ENCODE assay signal across 1 cellular context in the genomic region with DNA sequence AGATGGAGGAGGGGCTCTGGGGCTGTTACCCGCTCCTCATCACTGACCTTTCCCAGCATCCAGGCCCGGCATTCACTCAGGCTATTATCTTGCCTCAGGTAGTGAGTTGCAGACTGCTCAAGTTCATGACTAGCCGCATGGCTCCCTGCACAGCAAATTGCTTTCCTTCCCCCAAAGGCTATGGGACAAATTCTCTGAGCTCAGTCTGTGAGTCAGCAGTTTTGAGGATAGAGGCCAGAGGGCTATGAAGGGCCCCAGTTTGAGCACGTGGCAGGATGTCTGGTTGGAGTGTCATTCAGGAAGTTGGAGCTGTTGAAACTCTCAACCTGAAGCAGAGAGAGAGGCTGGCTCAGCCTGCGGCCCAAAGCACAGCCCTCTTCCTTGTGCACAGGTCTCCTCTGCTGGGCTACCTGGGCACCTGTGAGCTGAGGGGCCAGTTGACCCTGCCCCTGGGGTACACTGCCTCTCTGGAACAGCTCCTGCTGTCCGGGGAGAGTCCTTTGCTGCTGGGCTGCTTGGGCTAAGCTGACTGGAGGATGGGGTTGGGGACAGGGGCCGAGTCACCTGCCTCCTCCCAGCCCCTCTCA.
TF ChIP-seq lines count a peak whose summit lies in the region.

No MANE protein-coding gene starts in this region.

TF ChIP-seq in HepG2, 621 proteins besides CTCF, POLR2A, EP300 and RAD21 (continued from another document and continues in another):
- TF ChIP-seq, protein P1, sequence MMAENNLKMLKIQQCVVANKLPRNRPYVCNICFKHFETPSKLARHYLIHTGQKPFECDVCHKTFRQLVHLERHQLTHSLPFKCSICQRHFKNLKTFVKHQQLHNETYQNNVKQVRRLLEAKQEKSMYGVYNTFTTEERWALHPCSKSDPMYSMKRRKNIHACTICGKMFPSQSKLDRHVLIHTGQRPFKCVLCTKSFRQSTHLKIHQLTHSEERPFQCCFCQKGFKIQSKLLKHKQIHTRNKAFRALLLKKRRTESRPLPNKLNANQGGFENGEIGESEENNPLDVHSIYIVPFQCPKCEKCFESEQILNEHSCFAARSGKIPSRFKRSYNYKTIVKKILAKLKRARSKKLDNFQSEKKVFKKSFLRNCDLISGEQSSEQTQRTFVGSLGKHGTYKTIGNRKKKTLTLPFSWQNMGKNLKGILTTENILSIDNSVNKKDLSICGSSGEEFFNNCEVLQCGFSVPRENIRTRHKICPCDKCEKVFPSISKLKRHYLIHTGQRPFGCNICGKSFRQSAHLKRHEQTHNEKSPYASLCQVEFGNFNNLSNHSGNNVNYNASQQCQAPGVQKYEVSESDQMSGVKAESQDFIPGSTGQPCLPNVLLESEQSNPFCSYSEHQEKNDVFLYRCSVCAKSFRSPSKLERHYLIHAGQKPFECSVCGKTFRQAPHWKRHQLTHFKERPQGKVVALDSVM (CRISPR knock-in tag; IDR thresholded peaks at IDR 0.05), result peak; percentile 64; the same call in 1 of the 2 replicates
- TF ChIP-seq YY1 (IDR thresholded peaks at IDR 0.05; ENCODE audit: insufficient read depth, insufficient replicate concordance, low read depth, low read length) (no peak), ZNF567 (CRISPR knock-in tag; IDR thresholded peaks at IDR 0.05; ENCODE audit: borderline replicate concordance) (no peak), NFE2L2 (IDR thresholded peaks at IDR 0.05; ENCODE audit: low read length) (peak; percentile 98), KLF9 (CRISPR knock-in tag; IDR thresholded peaks at IDR 0.05; ENCODE audit: low read depth) (0 out of 2 replicates have a peak, but pooled peaks have one; percentile 34), NFE2L1 (CRISPR knock-in tag; IDR thresholded peaks at IDR 0.05; ENCODE audit: borderline replicate concordance) (peak; percentile 74; the same call in 1 of the 2 replicates), POLR2G (IDR thresholded peaks at IDR 0.05; ENCODE audit: low read depth, low read length) (no peak), REPIN1 (CRISPR knock-in tag; IDR thresholded peaks at IDR 0.05; ENCODE audit: borderline replicate concordance, low read depth) (no peak), MAX (IDR thresholded peaks at IDR 0.05) (peak; percentile 96), ZBED4 (CRISPR knock-in tag; IDR thresholded peaks at IDR 0.05; ENCODE audit: borderline replicate concordance) (peak; percentile 58; the same call in 1 of the 2 replicates), RARG (CRISPR knock-in tag; IDR thresholded peaks at IDR 0.05; ENCODE audit: low read depth) (no peak), ZNF296 (CRISPR knock-in tag; conservative IDR thresholded peaks at IDR 0.05) (no peak), ZMYM4 (CRISPR knock-in tag; IDR thresholded peaks at IDR 0.05) (peak; percentile 33; the same call in 1 of the 2 replicates), YEATS2 (CRISPR knock-in tag; IDR thresholded peaks at IDR 0.05; ENCODE audit: borderline replicate concordance) (peak; percentile 70; the same call in 1 of the 2 replicates), HMG20A (CRISPR knock-in tag; IDR thresholded peaks at IDR 0.05; ENCODE audit: borderline replicate concordance) (peak; percentile 66; the same call in 1 of the 2 replicates), ZNF121 (CRISPR knock-in tag; IDR thresholded peaks at IDR 0.05) (no peak; the same call in 1 of the 2 replicates), ZNF777 (CRISPR knock-in tag; IDR thresholded peaks at IDR 0.05) (no peak), MEF2D (CRISPR knock-in tag; IDR thresholded peaks at IDR 0.05) (peak; percentile 84), ZNF674 (CRISPR knock-in tag; IDR thresholded peaks at IDR 0.05; ENCODE audit: low read depth) (no peak), ZNF292 (CRISPR knock-in tag; IDR thresholded peaks at IDR 0.05; ENCODE audit: borderline replicate concordance, low read depth) (peak; percentile 72; the same call in 1 of the 2 replicates), GATAD2A (CRISPR knock-in tag; IDR thresholded peaks at IDR 0.05) (peak; percentile 77), CENPX (CRISPR knock-in tag; IDR thresholded peaks at IDR 0.05) (no peak), TFAP4 (IDR thresholded peaks at IDR 0.05; ENCODE audit: borderline replicate concordance, low read depth) (peak; percentile 40; the same call in 1 of the 2 replicates), ZSCAN21 (CRISPR knock-in tag; IDR thresholded peaks at IDR 0.05; ENCODE audit: borderline replicate concordance) (peak; percentile 63; the same call in 1 of the 2 replicates), ZBTB20 (CRISPR knock-in tag; IDR thresholded peaks at IDR 0.05; ENCODE audit: borderline replicate concordance, low read depth) (peak; percentile 78; the same call in 1 of the 2 replicates), SP1 (IDR thresholded peaks at IDR 0.05) (no peak), SP1 (CRISPR knock-in tag; IDR thresholded peaks at IDR 0.05) (no peak; the same call in 1 of the 2 replicates), ATF2 (CRISPR knock-in tag; IDR thresholded peaks at IDR 0.05) (peak; percentile 53; the same call in 1 of the 2 replicates), SKI (IDR thresholded peaks at IDR 0.05; ENCODE audit: partially characterized antibody) (peak; percentile 96), KDM5A (IDR thresholded peaks at IDR 0.05; ENCODE audit: borderline replicate concordance, low read length) (no peak), MIXL1 (CRISPR knock-in tag; IDR thresholded peaks at IDR 0.05) (0 out of 2 replicates have a peak, but pooled peaks have one; percentile 37), GABPA (IDR thresholded peaks at IDR 0.05; ENCODE audit: low read depth, low read length) (no peak), GABPA (CRISPR knock-in tag; IDR thresholded peaks at IDR 0.05; ENCODE audit: low read depth) (peak; percentile 71), RCOR2 (CRISPR knock-in tag; IDR thresholded peaks at IDR 0.05) (peak; percentile 76), ZFY (CRISPR knock-in tag; IDR thresholded peaks at IDR 0.05) (peak; percentile 76)
- TF ChIP-seq, protein P2, sequence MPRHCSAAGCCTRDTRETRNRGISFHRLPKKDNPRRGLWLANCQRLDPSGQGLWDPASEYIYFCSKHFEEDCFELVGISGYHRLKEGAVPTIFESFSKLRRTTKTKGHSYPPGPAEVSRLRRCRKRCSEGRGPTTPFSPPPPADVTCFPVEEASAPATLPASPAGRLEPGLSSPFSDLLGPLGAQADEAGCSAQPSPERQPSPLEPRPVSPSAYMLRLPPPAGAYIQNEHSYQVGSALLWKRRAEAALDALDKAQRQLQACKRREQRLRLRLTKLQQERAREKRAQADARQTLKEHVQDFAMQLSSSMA (CRISPR knock-in tag; IDR thresholded peaks at IDR 0.05), result no peak
- TF ChIP-seq, protein P3, sequence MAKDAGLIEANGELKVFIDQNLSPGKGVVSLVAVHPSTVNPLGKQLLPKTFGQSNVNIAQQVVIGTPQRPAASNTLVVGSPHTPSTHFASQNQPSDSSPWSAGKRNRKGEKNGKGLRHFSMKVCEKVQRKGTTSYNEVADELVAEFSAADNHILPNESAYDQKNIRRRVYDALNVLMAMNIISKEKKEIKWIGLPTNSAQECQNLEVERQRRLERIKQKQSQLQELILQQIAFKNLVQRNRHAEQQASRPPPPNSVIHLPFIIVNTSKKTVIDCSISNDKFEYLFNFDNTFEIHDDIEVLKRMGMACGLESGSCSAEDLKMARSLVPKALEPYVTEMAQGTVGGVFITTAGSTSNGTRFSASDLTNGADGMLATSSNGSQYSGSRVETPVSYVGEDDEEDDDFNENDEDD (CRISPR knock-in tag; IDR thresholded peaks at IDR 0.05; ENCODE audit: borderline replicate concordance), result peak; percentile 82; the same call in 1 of the 2 replicates
- TF ChIP-seq, protein P4, sequence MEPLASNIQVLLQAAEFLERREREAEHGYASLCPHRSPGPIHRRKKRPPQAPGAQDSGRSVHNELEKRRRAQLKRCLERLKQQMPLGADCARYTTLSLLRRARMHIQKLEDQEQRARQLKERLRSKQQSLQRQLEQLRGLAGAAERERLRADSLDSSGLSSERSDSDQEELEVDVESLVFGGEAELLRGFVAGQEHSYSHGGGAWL (CRISPR knock-in tag; IDR thresholded peaks at IDR 0.05), result peak; percentile 73
- TF ChIP-seq, protein P5, sequence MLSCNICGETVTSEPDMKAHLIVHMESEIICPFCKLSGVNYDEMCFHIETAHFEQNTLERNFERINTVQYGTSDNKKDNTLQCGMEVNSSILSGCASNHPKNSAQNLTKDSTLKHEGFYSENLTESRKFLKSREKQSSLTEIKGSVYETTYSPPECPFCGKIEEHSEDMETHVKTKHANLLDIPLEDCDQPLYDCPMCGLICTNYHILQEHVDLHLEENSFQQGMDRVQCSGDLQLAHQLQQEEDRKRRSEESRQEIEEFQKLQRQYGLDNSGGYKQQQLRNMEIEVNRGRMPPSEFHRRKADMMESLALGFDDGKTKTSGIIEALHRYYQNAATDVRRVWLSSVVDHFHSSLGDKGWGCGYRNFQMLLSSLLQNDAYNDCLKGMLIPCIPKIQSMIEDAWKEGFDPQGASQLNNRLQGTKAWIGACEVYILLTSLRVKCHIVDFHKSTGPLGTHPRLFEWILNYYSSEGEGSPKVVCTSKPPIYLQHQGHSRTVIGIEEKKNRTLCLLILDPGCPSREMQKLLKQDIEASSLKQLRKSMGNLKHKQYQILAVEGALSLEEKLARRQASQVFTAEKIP (CRISPR knock-in tag; IDR thresholded peaks at IDR 0.05; ENCODE audit: borderline replicate concordance), result no peak
- TF ChIP-seq, protein P6, sequence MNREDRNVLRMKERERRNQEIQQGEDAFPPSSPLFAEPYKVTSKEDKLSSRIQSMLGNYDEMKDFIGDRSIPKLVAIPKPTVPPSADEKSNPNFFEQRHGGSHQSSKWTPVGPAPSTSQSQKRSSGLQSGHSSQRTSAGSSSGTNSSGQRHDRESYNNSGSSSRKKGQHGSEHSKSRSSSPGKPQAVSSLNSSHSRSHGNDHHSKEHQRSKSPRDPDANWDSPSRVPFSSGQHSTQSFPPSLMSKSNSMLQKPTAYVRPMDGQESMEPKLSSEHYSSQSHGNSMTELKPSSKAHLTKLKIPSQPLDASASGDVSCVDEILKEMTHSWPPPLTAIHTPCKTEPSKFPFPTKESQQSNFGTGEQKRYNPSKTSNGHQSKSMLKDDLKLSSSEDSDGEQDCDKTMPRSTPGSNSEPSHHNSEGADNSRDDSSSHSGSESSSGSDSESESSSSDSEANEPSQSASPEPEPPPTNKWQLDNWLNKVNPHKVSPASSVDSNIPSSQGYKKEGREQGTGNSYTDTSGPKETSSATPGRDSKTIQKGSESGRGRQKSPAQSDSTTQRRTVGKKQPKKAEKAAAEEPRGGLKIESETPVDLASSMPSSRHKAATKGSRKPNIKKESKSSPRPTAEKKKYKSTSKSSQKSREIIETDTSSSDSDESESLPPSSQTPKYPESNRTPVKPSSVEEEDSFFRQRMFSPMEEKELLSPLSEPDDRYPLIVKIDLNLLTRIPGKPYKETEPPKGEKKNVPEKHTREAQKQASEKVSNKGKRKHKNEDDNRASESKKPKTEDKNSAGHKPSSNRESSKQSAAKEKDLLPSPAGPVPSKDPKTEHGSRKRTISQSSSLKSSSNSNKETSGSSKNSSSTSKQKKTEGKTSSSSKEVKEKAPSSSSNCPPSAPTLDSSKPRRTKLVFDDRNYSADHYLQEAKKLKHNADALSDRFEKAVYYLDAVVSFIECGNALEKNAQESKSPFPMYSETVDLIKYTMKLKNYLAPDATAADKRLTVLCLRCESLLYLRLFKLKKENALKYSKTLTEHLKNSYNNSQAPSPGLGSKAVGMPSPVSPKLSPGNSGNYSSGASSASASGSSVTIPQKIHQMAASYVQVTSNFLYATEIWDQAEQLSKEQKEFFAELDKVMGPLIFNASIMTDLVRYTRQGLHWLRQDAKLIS (CRISPR knock-in tag; IDR thresholded peaks at IDR 0.05), result no peak
